Comparison of ENCODE assay signal across 8 cellular contexts in the genomic region with DNA sequence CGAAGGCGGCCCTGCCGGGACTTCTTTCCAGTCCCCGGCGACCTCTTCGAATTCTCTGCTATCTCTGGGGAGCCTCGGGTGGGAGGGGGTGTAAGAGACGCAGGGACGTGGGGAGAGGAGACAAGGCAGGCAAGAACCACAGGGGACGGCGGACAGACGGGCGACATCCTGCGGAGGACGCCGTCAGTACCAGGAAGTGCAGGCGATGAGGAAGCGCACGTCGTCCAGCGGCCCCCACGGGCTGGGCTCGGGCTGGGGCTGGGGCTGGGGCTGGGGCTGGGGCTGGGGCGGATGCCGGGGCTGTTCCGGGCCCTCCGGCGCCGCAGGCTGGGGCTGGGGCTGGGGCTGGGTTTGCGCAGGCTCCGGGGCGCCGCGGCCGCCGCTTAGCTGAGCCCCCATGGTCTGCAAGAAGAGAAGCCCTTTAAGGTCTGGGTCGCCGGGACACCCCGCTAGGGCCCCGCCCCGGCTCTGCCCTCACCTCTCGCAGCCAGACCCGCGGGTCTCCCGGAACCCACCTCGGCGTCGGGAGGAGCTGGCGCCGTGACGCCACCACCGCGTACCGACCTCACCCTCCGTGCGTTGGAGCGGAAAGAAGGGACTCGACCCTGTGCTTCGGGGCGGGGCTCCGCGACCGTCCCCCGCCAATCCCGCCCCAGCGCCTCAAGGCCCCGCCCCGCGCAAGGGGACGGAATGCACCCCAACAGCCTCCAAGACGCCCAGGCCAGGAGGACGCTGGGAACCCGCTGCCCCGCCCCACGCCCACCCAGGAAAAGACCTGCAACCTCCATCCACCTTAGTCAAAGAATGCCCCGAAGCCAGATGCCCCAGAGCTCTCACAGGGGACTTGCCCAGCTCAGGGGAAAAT. TPM values are rescaled to one million over a fixed set of nuclear protein-coding genes. Genes with fewer than 3 reads are reported as not detected.
DNase-seq lines count a peak whose midpoint lies in the region; ATAC-seq and TF ChIP-seq lines count a peak whose summit lies in the region.

A gene (minus strand): TSS at position 592 of the 865 bp plus-strand sequence. CDS start 193 bp downstream, at position 399.

- H3K27me3 Mint-ChIP-seq in progenitor cell of endocrine pancreas: no peaks in the 10 kb centered on the region

- DNase-seq in GM10266 (ENCODE audit: extremely low spot score) (peak; percentile 96), HEK293T (ENCODE audit: extremely low spot score) (peak; percentile 91), NB4 (ENCODE audit: low read depth) (peak; percentile 97), amniotic epithelial cell (ENCODE audit: low read depth) (peak; percentile 80), left ventricle myocardium inferior (peak; percentile 93), progenitor cell of endocrine pancreas (ENCODE audit: low spot score, unreplicated experiment) (peak; percentile 84), upper lobe of right lung (peak; percentile 96)

- H3K4me3 Mint-ChIP-seq in progenitor cell of endocrine pancreas (ENCODE audit: low read depth): peak within 1 kb of the TSS; percentile 94

- intact Hi-C loops in T-helper 1 cell treated with Interleukin-12 subunit alpha and Interleukin-12 subunit beta and Interleukin-4 antibody, amounts not matched to agents 30 ng/mL and 1 ng/mL, for 36 hours (cut with micrococcal nuclease): loop anchor here (1.0 to 5.0 kb wide), 9 partner anchors 25 to 1465 kb away; a partner anchor contains a TSS
- intact Hi-C loops in left ventricle myocardium inferior (cut with micrococcal nuclease): no loop called here
- intact Hi-C loops in upper lobe of right lung (cut with DNase I): no loop called here

- POLR2A ChIA-PET in HEK293T (lab: Yijun Ruan, JAX): interaction anchor here (1.3 kb wide), 1 partner anchor 20 kb away, joined by 3 read pairs; no protein-coding TSS in a partner anchor

- TF ChIP-seq POLR2A in NB4 (IDR thresholded peaks at IDR 0.05; ENCODE audit: extremely low read depth, insufficient read length): peak; percentile 90

- H3K27me3 ChIP-seq in left ventricle myocardium inferior (ENCODE audit: low read depth) (no peaks in the 10 kb centered on the region), upper lobe of right lung (no peaks in the 10 kb centered on the region)

- no peaks in the 10 kb centered on the region for H3K9me3 Mint-ChIP-seq in progenitor cell of endocrine pancreas (ENCODE audit: low read depth)

- TF ChIP-seq CTCF in GM10266 (IDR thresholded peaks at IDR 0.05; ENCODE audit: control insufficient read depth, insufficient read depth, low read depth, missing control alignments) (peak; percentile 62), NB4 (IDR thresholded peaks at IDR 0.05; ENCODE audit: low read depth, low read length) (peak; percentile 17), left ventricle myocardium inferior (IDR thresholded peaks at IDR 0.05; ENCODE audit: borderline replicate concordance) (peak; percentile 37), progenitor cell of endocrine pancreas (IDR thresholded peaks at IDR 0.05; ENCODE audit: unreplicated experiment) (no peak), upper lobe of right lung (IDR thresholded peaks at IDR 0.05) (peak; percentile 26)

- peaks cover 7% of the 10 kb centered on the region for H3K4me1 Mint-ChIP-seq in progenitor cell of endocrine pancreas (ENCODE audit: low read depth)

- peak; percentile 96 for ATAC-seq in upper lobe of right lung

- H3K36me3 Mint-ChIP-seq in progenitor cell of endocrine pancreas (ENCODE audit: insufficient read depth): peaks cover 16% of the 10 kb centered on the region

- H3K27ac Mint-ChIP-seq in progenitor cell of endocrine pancreas: peak within 1 kb of the TSS; percentile 97

- H3K4me3 ChIP-seq in NB4 (ENCODE audit: low read depth, low read length) (peak within 1 kb of the TSS; percentile 89), left ventricle myocardium inferior (peak within 1 kb of the TSS; percentile 93), upper lobe of right lung (peak within 1 kb of the TSS; percentile 89)

- H3K36me3 ChIP-seq in left ventricle myocardium inferior (peaks cover 40% of the 10 kb centered on the region), upper lobe of right lung (peaks cover 50% of the 10 kb centered on the region)

- CTCF ChIA-PET in HEK293T (lab: Yijun Ruan, JAX): interaction anchor here (1.3 kb wide), 1 partner anchor 9 kb away, joined by 4 read pairs; no protein-coding TSS in a partner anchor

- no peaks in the 10 kb centered on the region for H3K9me3 ChIP-seq in left ventricle myocardium inferior (replicated peaks)
- H3K9me3 ChIP-seq in upper lobe of right lung: no peaks in the 10 kb centered on the region

- peak within 1 kb of the TSS; percentile 99 for H3K27ac ChIP-seq in left ventricle myocardium inferior (replicated peaks)
- peak within 1 kb of the TSS; percentile 97 for H3K27ac ChIP-seq in upper lobe of right lung

- H3K4me1 ChIP-seq in left ventricle myocardium inferior (peaks cover 45% of the 10 kb centered on the region), upper lobe of right lung (peaks cover 16% of the 10 kb centered on the region)

TF ChIP-seq in HEK293T, 16 proteins besides CTCF, POLR2A, EP300 and RAD21:
- TF ChIP-seq SUZ12 (IDR thresholded peaks at IDR 0.05) (no peak), FOXA1 (IDR thresholded peaks at IDR 0.05) (no peak)
TF ChIP-seq in HEK293T: peak in this region for 0.

RNA-seq across cellular contexts. Expression of the gene that starts here (rescaled TPM):
- total RNA-seq in T-helper 1 cell treated with Interleukin-12 subunit alpha and Interleukin-12 subunit beta and Interleukin-4 antibody, amounts not matched to agents 30 ng/mL and 1 ng/mL, for 36 hours: 32.5 and 34.0 TPM in 2 replicates
- total RNA-seq in left ventricle myocardium inferior: 45.4 TPM
- total RNA-seq in progenitor cell of endocrine pancreas: 55.6 and 59.1 TPM in 2 replicates
- 85.2 TPM for total RNA-seq in upper lobe of right lung

Comparison
In these comparisons a context has a peak if more than half of its experiments do, and no peak if none do; other contexts are left out.
1. Peak in every context shown above with its lines: DNase-seq, ATAC-seq, H3K4me3 ChIP-seq and H3K27ac ChIP-seq.